ENCODE assay signal across 8 cellular contexts in genomic region chr1:41360074-41361027, GRCh38.
DNase-seq lines count a peak whose midpoint lies in the region; ATAC-seq and TF ChIP-seq lines count a peak whose summit lies in the region.

No MANE protein-coding gene starts in this region.

- peak overlapping the region; percentile 8; the same call in 1 of the 2 replicates for H2AFZ ChIP-seq in DND-41 (ENCODE audit: low read depth, low read length)

- peaks cover 45% of the 10 kb centered on the region for H3K4me1 ChIP-seq in DND-41 (ENCODE audit: insufficient read depth, low read length)

- peak overlapping the region; percentile 34 for H3K27ac Mint-ChIP-seq in dendritic cell treated with granulocyte-macrophage colony-stimulating factor and Interleukin-4, amounts not matched to agents 40 ng/mL and 50 ng/mL, for 4 days
- no peak overlapping the region for H3K27ac Mint-ChIP-seq in nephron progenitor cell

- peak overlapping the region in 1 of 2 experiments; percentile 50; a peak in 2 of 4 replicates for H3K4me3 ChIP-seq in DND-41 (ENCODE audit: low read depth in 1 of 2, low read length in 2 of 2)

- TF ChIP-seq CTCF in DND-41 (IDR thresholded peaks at IDR 0.05; ENCODE audit: borderline replicate concordance, extremely low read depth, low read length, poor library complexity, severe bottlenecking) (no peak), nephron progenitor cell (IDR thresholded peaks at IDR 0.05) (no peak)

- H3K9me3 ChIP-seq in DND-41 (ENCODE audit: insufficient read depth, low read length, severe bottlenecking), result no peaks in the 10 kb centered on the region

- no peaks in the 10 kb centered on the region for H3K36me3 ChIP-seq in DND-41 (ENCODE audit: insufficient read depth, low read length)

- H3K4me3 Mint-ChIP-seq in dendritic cell treated with granulocyte-macrophage colony-stimulating factor and Interleukin-4, amounts not matched to agents 40 ng/mL and 50 ng/mL, for 4 days, result peak overlapping the region; percentile 7
- H3K4me3 Mint-ChIP-seq in nephron progenitor cell, result peak overlapping the region; percentile 73

- ATAC-seq in DND-41 (ENCODE audit: insufficient read depth, low read depth) (no peak), HG03342 (IDR thresholded peaks at IDR 0.05; ENCODE audit: unreplicated experiment) (no peak)

- H3K27ac ChIP-seq in DND-41 (ENCODE audit: low read length), result no peak overlapping the region

- intact Hi-C loops in dendritic cell treated with granulocyte-macrophage colony-stimulating factor and Interleukin-4, amounts not matched to agents 40 ng/mL and 50 ng/mL, for 4 days (cut with micrococcal nuclease), result no loop called here

- no peaks in the 10 kb centered on the region for H3K9me3 Mint-ChIP-seq in dendritic cell treated with granulocyte-macrophage colony-stimulating factor and Interleukin-4, amounts not matched to agents 40 ng/mL and 50 ng/mL, for 4 days
- H3K9me3 Mint-ChIP-seq in nephron progenitor cell, result no peaks in the 10 kb centered on the region

- no peak overlapping the region for H3K9ac ChIP-seq in DND-41 (ENCODE audit: low read depth, low read length)

- no peaks in the 10 kb centered on the region for H3K36me3 Mint-ChIP-seq in dendritic cell treated with granulocyte-macrophage colony-stimulating factor and Interleukin-4, amounts not matched to agents 40 ng/mL and 50 ng/mL, for 4 days (ENCODE audit: low read depth)
- H3K36me3 Mint-ChIP-seq in nephron progenitor cell (ENCODE audit: low read depth), result no peaks in the 10 kb centered on the region

- H3K4me1 Mint-ChIP-seq in dendritic cell treated with granulocyte-macrophage colony-stimulating factor and Interleukin-4, amounts not matched to agents 40 ng/mL and 50 ng/mL, for 4 days (ENCODE audit: low read depth), result peaks cover 20% of the 10 kb centered on the region
- peaks cover 59% of the 10 kb centered on the region for H3K4me1 Mint-ChIP-seq in nephron progenitor cell

- H4K20me1 ChIP-seq in DND-41 (ENCODE audit: insufficient read depth, low read length), result peaks cover 27% of the 10 kb centered on the region

- H3K79me2 ChIP-seq in DND-41 (ENCODE audit: insufficient read depth, low read length), result no peaks in the 10 kb centered on the region

- H3K4me2 ChIP-seq in DND-41 (ENCODE audit: insufficient read depth, low read length), result peak overlapping the region; percentile 83

- peaks cover 69% of the 10 kb centered on the region for H3K27me3 Mint-ChIP-seq in dendritic cell treated with granulocyte-macrophage colony-stimulating factor and Interleukin-4, amounts not matched to agents 40 ng/mL and 50 ng/mL, for 4 days
- H3K27me3 Mint-ChIP-seq in nephron progenitor cell (ENCODE audit: low read depth, poor library complexity), result peaks cover 55% of the 10 kb centered on the region

- peaks cover 18% of the 10 kb centered on the region for H3K27me3 ChIP-seq in DND-41 (ENCODE audit: insufficient read depth, low read length, poor library complexity)

- DNase-seq in DND-41 (no peak), NCI-H226 (peak; percentile 22), nephron progenitor cell (no peak), kidney glomerular epithelial cell (lab: John Stamatoyannopoulos, UW) (no peak), NK-92 (lab: John Stamatoyannopoulos, UW; ENCODE audit: unreplicated experiment) (no peak)
- no peak for DNase-seq in effector CD8-positive, alpha-beta T cell (lab: John Stamatoyannopoulos, UW)
